Comparison of ENCODE assay signal across 1 cellular context in the genomic region with DNA sequence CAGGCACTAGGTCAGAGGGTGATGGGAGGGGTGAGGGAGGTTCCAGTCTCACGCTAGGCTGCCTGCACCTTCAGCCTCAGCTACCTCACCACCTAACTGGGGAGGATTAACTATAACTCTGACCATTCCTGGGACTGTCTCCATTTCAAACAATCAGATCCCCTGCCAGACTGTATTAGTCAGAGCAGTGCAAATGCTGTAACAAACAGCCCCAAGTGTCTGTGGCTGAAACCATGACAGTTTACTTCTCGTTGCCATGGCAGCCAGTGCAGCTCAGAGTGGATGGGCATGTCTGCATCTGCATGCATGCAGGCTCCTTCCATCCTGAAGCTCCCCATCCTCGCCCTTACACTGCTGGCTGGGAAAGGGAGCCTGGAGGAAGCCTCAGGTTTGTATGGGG.
TF ChIP-seq lines count a peak whose summit lies in the region.

No MANE protein-coding gene starts in this region.

TF ChIP-seq in H1, 55 proteins besides CTCF, POLR2A, EP300 and RAD21:
- TF ChIP-seq JUND (IDR thresholded peaks at IDR 0.05; ENCODE audit: low read length) (no peak), BRCA1 (IDR thresholded peaks at IDR 0.05; ENCODE audit: low read depth, low read length) (no peak), ATF3 (IDR thresholded peaks at IDR 0.05; ENCODE audit: insufficient read depth, low read depth, low read length) (no peak), SAP30 (IDR thresholded peaks at IDR 0.05; ENCODE audit: insufficient read depth, insufficient replicate concordance, low read length) (no peak)
